In genomic region chr22:39388261-39389011, GRCh38 we compare ENCODE assay signal across 1 cellular context.
TF ChIP-seq lines count a peak whose summit lies in the region.

No MANE protein-coding gene starts in this region.

TF ChIP-seq in HepG2, 621 proteins besides CTCF, POLR2A, EP300 and RAD21 (continued from another document and continues in another):
- TF ChIP-seq, protein P1, sequence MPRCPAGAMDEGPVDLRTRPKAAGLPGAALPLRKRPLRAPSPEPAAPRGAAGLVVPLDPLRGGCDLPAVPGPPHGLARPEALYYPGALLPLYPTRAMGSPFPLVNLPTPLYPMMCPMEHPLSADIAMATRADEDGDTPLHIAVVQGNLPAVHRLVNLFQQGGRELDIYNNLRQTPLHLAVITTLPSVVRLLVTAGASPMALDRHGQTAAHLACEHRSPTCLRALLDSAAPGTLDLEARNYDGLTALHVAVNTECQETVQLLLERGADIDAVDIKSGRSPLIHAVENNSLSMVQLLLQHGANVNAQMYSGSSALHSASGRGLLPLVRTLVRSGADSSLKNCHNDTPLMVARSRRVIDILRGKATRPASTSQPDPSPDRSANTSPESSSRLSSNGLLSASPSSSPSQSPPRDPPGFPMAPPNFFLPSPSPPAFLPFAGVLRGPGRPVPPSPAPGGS (CRISPR knock-in tag; IDR thresholded peaks at IDR 0.05), result no peak
- TF ChIP-seq REPIN1 (CRISPR knock-in tag; IDR thresholded peaks at IDR 0.05; ENCODE audit: borderline replicate concordance, low read depth), result no peak
- TF ChIP-seq HDAC1 (CRISPR knock-in tag; IDR thresholded peaks at IDR 0.05), result peak; percentile 20; the same call in 1 of the 2 replicates
- no peak for TF ChIP-seq SIN3A (IDR thresholded peaks at IDR 0.05; ENCODE audit: borderline replicate concordance, low read depth, low read length)
- TF ChIP-seq NFYB (CRISPR knock-in tag; IDR thresholded peaks at IDR 0.05), result peak; percentile 64
- no peak for TF ChIP-seq CBFB (CRISPR knock-in tag; IDR thresholded peaks at IDR 0.05)
- no peak for TF ChIP-seq IKZF1 (IDR thresholded peaks at IDR 0.05)
- no peak for TF ChIP-seq FLYWCH1 (CRISPR knock-in tag; IDR thresholded peaks at IDR 0.05)
- TF ChIP-seq FOSL2 (CRISPR knock-in tag; IDR thresholded peaks at IDR 0.05), result no peak
- no peak for TF ChIP-seq ZNF362 (CRISPR knock-in tag; IDR thresholded peaks at IDR 0.05; ENCODE audit: borderline replicate concordance)
- TF ChIP-seq, protein P2, sequence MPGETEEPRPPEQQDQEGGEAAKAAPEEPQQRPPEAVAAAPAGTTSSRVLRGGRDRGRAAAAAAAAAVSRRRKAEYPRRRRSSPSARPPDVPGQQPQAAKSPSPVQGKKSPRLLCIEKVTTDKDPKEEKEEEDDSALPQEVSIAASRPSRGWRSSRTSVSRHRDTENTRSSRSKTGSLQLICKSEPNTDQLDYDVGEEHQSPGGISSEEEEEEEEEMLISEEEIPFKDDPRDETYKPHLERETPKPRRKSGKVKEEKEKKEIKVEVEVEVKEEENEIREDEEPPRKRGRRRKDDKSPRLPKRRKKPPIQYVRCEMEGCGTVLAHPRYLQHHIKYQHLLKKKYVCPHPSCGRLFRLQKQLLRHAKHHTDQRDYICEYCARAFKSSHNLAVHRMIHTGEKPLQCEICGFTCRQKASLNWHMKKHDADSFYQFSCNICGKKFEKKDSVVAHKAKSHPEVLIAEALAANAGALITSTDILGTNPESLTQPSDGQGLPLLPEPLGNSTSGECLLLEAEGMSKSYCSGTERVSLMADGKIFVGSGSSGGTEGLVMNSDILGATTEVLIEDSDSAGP (CRISPR knock-in tag; IDR thresholded peaks at IDR 0.05; ENCODE audit: borderline replicate concordance), result peak; percentile 37; the same call in 1 of the 2 replicates
- TF ChIP-seq, protein P3, sequence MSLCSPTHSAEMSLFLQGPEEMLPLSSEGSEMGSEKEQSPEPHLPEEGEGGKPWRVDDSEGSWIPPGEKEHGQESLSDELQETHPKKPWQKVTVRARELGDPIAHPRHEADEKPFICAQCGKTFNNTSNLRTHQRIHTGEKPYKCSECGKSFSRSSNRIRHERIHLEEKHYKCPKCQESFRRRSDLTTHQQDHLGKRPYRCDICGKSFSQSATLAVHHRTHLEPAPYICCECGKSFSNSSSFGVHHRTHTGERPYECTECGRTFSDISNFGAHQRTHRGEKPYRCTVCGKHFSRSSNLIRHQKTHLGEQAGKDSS (CRISPR knock-in tag; IDR thresholded peaks at IDR 0.05; ENCODE audit: borderline replicate concordance, low read depth), result no peak
- no peak for TF ChIP-seq ZNF740 (CRISPR knock-in tag; IDR thresholded peaks at IDR 0.05)
- TF ChIP-seq SNRNP70 (IDR thresholded peaks at IDR 0.05; ENCODE audit: low read depth, low read length), result no peak
- no peak for TF ChIP-seq ZNF276 (CRISPR knock-in tag; IDR thresholded peaks at IDR 0.05; ENCODE audit: low read depth)
- TF ChIP-seq SP1 (IDR thresholded peaks at IDR 0.05), result no peak
- TF ChIP-seq SP1 (CRISPR knock-in tag; IDR thresholded peaks at IDR 0.05), result peak; percentile 56; the same call in 1 of the 2 replicates
- peak; percentile 19; the same call in 1 of the 2 replicates for TF ChIP-seq PHF8 (CRISPR knock-in tag; IDR thresholded peaks at IDR 0.05)
- no peak for TF ChIP-seq TEAD2 (CRISPR knock-in tag; IDR thresholded peaks at IDR 0.05)
- TF ChIP-seq, protein P4, sequence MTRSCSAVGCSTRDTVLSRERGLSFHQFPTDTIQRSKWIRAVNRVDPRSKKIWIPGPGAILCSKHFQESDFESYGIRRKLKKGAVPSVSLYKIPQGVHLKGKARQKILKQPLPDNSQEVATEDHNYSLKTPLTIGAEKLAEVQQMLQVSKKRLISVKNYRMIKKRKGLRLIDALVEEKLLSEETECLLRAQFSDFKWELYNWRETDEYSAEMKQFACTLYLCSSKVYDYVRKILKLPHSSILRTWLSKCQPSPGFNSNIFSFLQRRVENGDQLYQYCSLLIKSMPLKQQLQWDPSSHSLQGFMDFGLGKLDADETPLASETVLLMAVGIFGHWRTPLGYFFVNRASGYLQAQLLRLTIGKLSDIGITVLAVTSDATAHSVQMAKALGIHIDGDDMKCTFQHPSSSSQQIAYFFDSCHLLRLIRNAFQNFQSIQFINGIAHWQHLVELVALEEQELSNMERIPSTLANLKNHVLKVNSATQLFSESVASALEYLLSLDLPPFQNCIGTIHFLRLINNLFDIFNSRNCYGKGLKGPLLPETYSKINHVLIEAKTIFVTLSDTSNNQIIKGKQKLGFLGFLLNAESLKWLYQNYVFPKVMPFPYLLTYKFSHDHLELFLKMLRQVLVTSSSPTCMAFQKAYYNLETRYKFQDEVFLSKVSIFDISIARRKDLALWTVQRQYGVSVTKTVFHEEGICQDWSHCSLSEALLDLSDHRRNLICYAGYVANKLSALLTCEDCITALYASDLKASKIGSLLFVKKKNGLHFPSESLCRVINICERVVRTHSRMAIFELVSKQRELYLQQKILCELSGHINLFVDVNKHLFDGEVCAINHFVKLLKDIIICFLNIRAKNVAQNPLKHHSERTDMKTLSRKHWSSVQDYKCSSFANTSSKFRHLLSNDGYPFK (CRISPR knock-in tag; IDR thresholded peaks at IDR 0.05; ENCODE audit: borderline replicate concordance), result peak; percentile 45; the same call in 1 of the 2 replicates
- TF ChIP-seq PAXIP1 (CRISPR knock-in tag; conservative IDR thresholded peaks at IDR 0.05), result no peak
- TF ChIP-seq ZNF136 (CRISPR knock-in tag; IDR thresholded peaks at IDR 0.05; ENCODE audit: low read depth), result no peak
- TF ChIP-seq CREB1 (IDR thresholded peaks at IDR 0.05), result 0 out of 2 replicates have a peak, but pooled peaks have one; percentile 3
- TF ChIP-seq CREB1 (CRISPR knock-in tag; IDR thresholded peaks at IDR 0.05), result no peak
- peak; percentile 62 for TF ChIP-seq NFYC (CRISPR knock-in tag; IDR thresholded peaks at IDR 0.05)
- TF ChIP-seq ZNF33A (CRISPR knock-in tag; IDR thresholded peaks at IDR 0.05; ENCODE audit: borderline replicate concordance), result no peak
- TF ChIP-seq FOXO1 (CRISPR knock-in tag; IDR thresholded peaks at IDR 0.05), result 0 out of 2 replicates have a peak, but pooled peaks have one; percentile 25
- TF ChIP-seq ZNF619 (CRISPR knock-in tag; IDR thresholded peaks at IDR 0.05), result 0 out of 2 replicates have a peak, but pooled peaks have one; percentile 20
- no peak for TF ChIP-seq ZBTB26 (CRISPR knock-in tag; IDR thresholded peaks at IDR 0.05; ENCODE audit: borderline replicate concordance)
- TF ChIP-seq ZNF670 (CRISPR knock-in tag; IDR thresholded peaks at IDR 0.05; ENCODE audit: borderline replicate concordance), result no peak
- TF ChIP-seq, protein P5, sequence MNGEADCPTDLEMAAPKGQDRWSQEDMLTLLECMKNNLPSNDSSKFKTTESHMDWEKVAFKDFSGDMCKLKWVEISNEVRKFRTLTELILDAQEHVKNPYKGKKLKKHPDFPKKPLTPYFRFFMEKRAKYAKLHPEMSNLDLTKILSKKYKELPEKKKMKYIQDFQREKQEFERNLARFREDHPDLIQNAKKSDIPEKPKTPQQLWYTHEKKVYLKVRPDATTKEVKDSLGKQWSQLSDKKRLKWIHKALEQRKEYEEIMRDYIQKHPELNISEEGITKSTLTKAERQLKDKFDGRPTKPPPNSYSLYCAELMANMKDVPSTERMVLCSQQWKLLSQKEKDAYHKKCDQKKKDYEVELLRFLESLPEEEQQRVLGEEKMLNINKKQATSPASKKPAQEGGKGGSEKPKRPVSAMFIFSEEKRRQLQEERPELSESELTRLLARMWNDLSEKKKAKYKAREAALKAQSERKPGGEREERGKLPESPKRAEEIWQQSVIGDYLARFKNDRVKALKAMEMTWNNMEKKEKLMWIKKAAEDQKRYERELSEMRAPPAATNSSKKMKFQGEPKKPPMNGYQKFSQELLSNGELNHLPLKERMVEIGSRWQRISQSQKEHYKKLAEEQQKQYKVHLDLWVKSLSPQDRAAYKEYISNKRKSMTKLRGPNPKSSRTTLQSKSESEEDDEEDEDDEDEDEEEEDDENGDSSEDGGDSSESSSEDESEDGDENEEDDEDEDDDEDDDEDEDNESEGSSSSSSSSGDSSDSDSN (CRISPR knock-in tag; IDR thresholded peaks at IDR 0.05), result peak; percentile 55
- TF ChIP-seq HNF4A (CRISPR knock-in tag; IDR thresholded peaks at IDR 0.05), result no peak
- TF ChIP-seq ZFY (CRISPR knock-in tag; IDR thresholded peaks at IDR 0.05), result 0 out of 2 replicates have a peak, but pooled peaks have one; percentile 12
- TF ChIP-seq PBX2 (CRISPR knock-in tag; IDR thresholded peaks at IDR 0.05), result peak; percentile 67
